Comparison of ENCODE assay signal across 10 cellular contexts in the genomic region with DNA sequence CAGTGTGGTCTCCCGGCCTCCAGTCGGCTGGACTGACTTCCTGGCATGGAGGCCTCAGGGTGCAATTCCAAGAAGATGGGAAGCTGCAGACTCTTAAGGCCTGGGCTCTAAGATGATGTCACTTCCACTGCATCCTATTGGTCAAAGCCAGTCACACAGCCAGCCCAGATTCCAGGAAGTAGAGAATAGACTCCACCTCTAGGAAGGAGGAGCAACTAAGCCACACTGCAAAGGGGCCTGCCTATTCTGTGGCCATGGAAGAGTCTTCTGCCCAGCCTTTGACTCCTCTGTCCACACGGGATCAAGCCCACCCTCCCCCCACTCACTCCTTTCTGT.
A peak's percentile ranks its signal among the peaks of the same experiment; 100 is the strongest.
DNase-seq lines count a peak whose midpoint lies in the region; ATAC-seq and TF ChIP-seq lines count a peak whose summit lies in the region.
"Had no signal": no experiment of that assay in that cellular context is flagged by ENCODE, and none has a peak within 500 bp of the region (broad histone marks: within the 10 kb centered on the region; RNA-seq: fewer than 3 reads in every experiment).

No MANE protein-coding gene starts in this region.

- peaks cover 5% of the 10 kb centered on the region for H3K4me1 ChIP-seq in HEK293 (ENCODE audit: control insufficient read depth, insufficient read depth, low read length)

- no peak for TF ChIP-seq CTCF in HEK293 (tag by site-specific recombination; IDR thresholded peaks at IDR 0.05)

- CTCF ChIA-PET in HEK293 (lab: Yijun Ruan, JAX) = no interaction called here

- no peaks in the 10 kb centered on the region for H3K36me3 ChIP-seq in HEK293 (ENCODE audit: control insufficient read depth in 2 of 2, insufficient read depth in 1 of 2, low read length in 2 of 2)

- no peak overlapping the region for H3K4me3 ChIP-seq in HEK293 (ENCODE audit: low read depth, low read length)

- H3K9me3 ChIP-seq in HEK293 (ENCODE audit: control insufficient read depth, insufficient read depth, low read depth, low read length) = no peaks in the 10 kb centered on the region

- H3K27ac ChIP-seq in HEK293 (ENCODE audit: extremely low read depth, low read depth, low read length) = no peak overlapping the region

- POLR2A ChIA-PET in HEK293 (lab: Yijun Ruan, JAX) = interaction anchor here (0.6 to 1.1 kb wide), 2 partner anchors 17 to 35 kb away, joined by 3 read pairs; no protein-coding TSS in a partner anchor

- no peak for ATAC-seq in HG03457 (IDR thresholded peaks at IDR 0.05; ENCODE audit: unreplicated experiment)
- ATAC-seq: HepG2; stimulated activated memory B cell treated with anti-CD40 and anti-IgM and Interleukin-4, amounts not matched to agents 10 μg/mL and 1 μg/mL and 100 μg/mL, for 72 hours had no signal

- DNase-seq in AG20443 (ENCODE audit: low spot score) = peak; percentile 22
- DNase-seq in RPMI8226 = peak; percentile 7
- peak; percentile 55 for DNase-seq in glomerular visceral epithelial cell (ENCODE audit: extremely low spot score)
- no peak for DNase-seq in activated T-cell treated with anti-CD3 and anti-CD28 coated beads for 4 hours
- no peak for DNase-seq in COR-L47 (lab: John Stamatoyannopoulos, UW)
- no peak for DNase-seq in activated CD4-positive, alpha-beta T cell treated with anti-CD3 and anti-CD28 coated beads, Interleukin-2, amount 50 U/mL, for 48 hours

TF ChIP-seq in HEK293, 187 proteins besides CTCF, POLR2A, EP300 and RAD21:
- no peak for TF ChIP-seq ZNF24 (tag by site-specific recombination; IDR thresholded peaks at IDR 0.05)
- TF ChIP-seq, protein P1, sequence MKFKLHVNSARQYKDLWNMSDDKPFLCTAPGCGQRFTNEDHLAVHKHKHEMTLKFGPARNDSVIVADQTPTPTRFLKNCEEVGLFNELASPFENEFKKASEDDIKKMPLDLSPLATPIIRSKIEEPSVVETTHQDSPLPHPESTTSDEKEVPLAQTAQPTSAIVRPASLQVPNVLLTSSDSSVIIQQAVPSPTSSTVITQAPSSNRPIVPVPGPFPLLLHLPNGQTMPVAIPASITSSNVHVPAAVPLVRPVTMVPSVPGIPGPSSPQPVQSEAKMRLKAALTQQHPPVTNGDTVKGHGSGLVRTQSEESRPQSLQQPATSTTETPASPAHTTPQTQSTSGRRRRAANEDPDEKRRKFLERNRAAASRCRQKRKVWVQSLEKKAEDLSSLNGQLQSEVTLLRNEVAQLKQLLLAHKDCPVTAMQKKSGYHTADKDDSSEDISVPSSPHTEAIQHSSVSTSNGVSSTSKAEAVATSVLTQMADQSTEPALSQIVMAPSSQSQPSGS (tag by site-specific recombination; IDR thresholded peaks at IDR 0.05; ENCODE audit: low read depth) = peak; percentile 42; the same call in 1 of the 2 replicates

Comparison
In these comparisons a context has a peak if more than half of its experiments do, and no peak if none do; other contexts are left out.
1. DNase-seq: peak in AG20443 (single experiment), RPMI8226 (single experiment) and glomerular visceral epithelial cell (single experiment); none in activated T-cell treated with anti-CD3 and anti-CD28 coated beads for 4 hours (single experiment), COR-L47 (single experiment) and activated CD4-positive, alpha-beta T cell treated with anti-CD3 and anti-CD28 coated beads, Interleukin-2, amount 50 U/mL, for 48 hours (0 of 2).